In genomic region chr6:26457796-26458688, GRCh38 we compare ENCODE assay signal across 8 cellular contexts. TPM values are rescaled to one million over a fixed set of nuclear protein-coding genes. Genes with fewer than 3 reads are reported as not detected.
DNase-seq lines count a peak whose midpoint lies in the region; ATAC-seq and TF ChIP-seq lines count a peak whose summit lies in the region.

Gene BTN2A1, plus strand, starts transcription at chr6:26457955. Its CDS starts 682 bp downstream, at chr6:26458637.

- TF ChIP-seq POLR2A in vagina (IDR thresholded peaks at IDR 0.05), result no peak

- peak; percentile 96 for ATAC-seq in GM18498 (IDR thresholded peaks at IDR 0.05; ENCODE audit: unreplicated experiment)
- ATAC-seq in HG02885 (IDR thresholded peaks at IDR 0.05; ENCODE audit: poor library complexity, unreplicated experiment), result peak; percentile 98

- H3K4me1 ChIP-seq in ascending aorta (peaks cover 14 to 37% of the 10 kb centered on the region in 2 donors), right atrium auricular region (peaks cover 0 to 44% of the 10 kb centered on the region in 2 donors), vagina (peaks cover 47% of the 10 kb centered on the region)

- intact Hi-C loops in ascending aorta (cut with DNase I), result loop anchor here (1.0 to 2.0 kb wide), 5 partner anchors 16 to 93 kb away; partner anchors contain the start of genes BTN3A1, BTN3A2 and BTN3A3
- intact Hi-C loops in vagina (cut with DNase I), result loop anchor here (5.0 kb wide), 1 partner anchor 96 kb away; no protein-coding TSS in a partner anchor

- H3K36me3 Mint-ChIP-seq in T-helper 1 cell treated with Interleukin-12 subunit alpha and Interleukin-12 subunit beta and Interleukin-4 antibody, amounts not matched to agents 30 μg/mL and 1 μg/mL, for 36 hours (ENCODE audit: low read depth), result peaks cover 38% of the 10 kb centered on the region
- H3K36me3 Mint-ChIP-seq in progenitor cell of endocrine pancreas (ENCODE audit: insufficient read depth), result peaks cover 20% of the 10 kb centered on the region

- no peaks in the 10 kb centered on the region for H3K9me3 Mint-ChIP-seq in T-helper 1 cell treated with Interleukin-12 subunit alpha and Interleukin-12 subunit beta and Interleukin-4 antibody, amounts not matched to agents 30 μg/mL and 1 μg/mL, for 36 hours
- H3K9me3 Mint-ChIP-seq in progenitor cell of endocrine pancreas (ENCODE audit: low read depth), result no peaks in the 10 kb centered on the region

- H3K27me3 ChIP-seq in ascending aorta (no peaks in the 10 kb centered on the region), right atrium auricular region (no peaks in the 10 kb centered on the region), vagina (no peaks in the 10 kb centered on the region)

- H3K4me3 Mint-ChIP-seq in T-helper 1 cell treated with Interleukin-12 subunit alpha and Interleukin-12 subunit beta and Interleukin-4 antibody, amounts not matched to agents 30 μg/mL and 1 μg/mL, for 36 hours, result peak within 1 kb of the TSS; percentile 98
- peak within 1 kb of the TSS; percentile 99 for H3K4me3 Mint-ChIP-seq in progenitor cell of endocrine pancreas (ENCODE audit: low read depth)

- DNase-seq in NCI-H146 treated with DMSO at 0.1 percent for 48 hours (lab: John Stamatoyannopoulos, UW; ENCODE audit: unreplicated experiment) (peak; percentile 73), ascending aorta (ENCODE audit: low spot score in 2 of 2) (peak; percentile 53 to 92), right atrium auricular region (ENCODE audit: low spot score) (peak; percentile 92), progenitor cell of endocrine pancreas (ENCODE audit: low spot score, unreplicated experiment) (peak; percentile 48), vagina (ENCODE audit: extremely low spot score in 2 of 2) (peak in 1 of 2 donors; percentile 92)

- H3K9me3 ChIP-seq in ascending aorta, result no peaks in the 10 kb centered on the region
- H3K9me3 ChIP-seq in right atrium auricular region, result no peaks in the 10 kb centered on the region
- H3K9me3 ChIP-seq in vagina, result no peaks in the 10 kb centered on the region

- H3K27ac ChIP-seq in ascending aorta, result peak within 1 kb of the TSS; percentile 82 to 96
- peak within 1 kb of the TSS; percentile 94 for H3K27ac ChIP-seq in right atrium auricular region
- H3K27ac ChIP-seq in vagina, result peak within 1 kb of the TSS; percentile 96

- TF ChIP-seq CTCF in ascending aorta (IDR thresholded peaks at IDR 0.05) (no peak), right atrium auricular region (IDR thresholded peaks at IDR 0.05) (peak in 1 of 2 donors; percentile 19), progenitor cell of endocrine pancreas (IDR thresholded peaks at IDR 0.05; ENCODE audit: unreplicated experiment) (no peak), vagina (IDR thresholded peaks at IDR 0.05) (no peak)

- peaks cover 42% of the 10 kb centered on the region for H3K4me1 Mint-ChIP-seq in T-helper 1 cell treated with Interleukin-12 subunit alpha and Interleukin-12 subunit beta and Interleukin-4 antibody, amounts not matched to agents 30 μg/mL and 1 μg/mL, for 36 hours (ENCODE audit: low read depth)
- H3K4me1 Mint-ChIP-seq in progenitor cell of endocrine pancreas (ENCODE audit: low read depth), result peaks cover 30% of the 10 kb centered on the region

- H3K36me3 ChIP-seq in ascending aorta (peaks cover 12 to 14% of the 10 kb centered on the region in 2 donors), right atrium auricular region (peaks cover 27% of the 10 kb centered on the region), vagina (peaks cover 0 to 34% of the 10 kb centered on the region in 2 donors)

- H3K4me3 ChIP-seq in ascending aorta (peak within 1 kb of the TSS; percentile 56 to 91), right atrium auricular region (peak within 1 kb of the TSS; percentile 73 to 79), vagina (peak within 1 kb of the TSS; percentile 72 to 92)

- peak within 1 kb of the TSS; percentile 95 for H3K27ac Mint-ChIP-seq in T-helper 1 cell treated with Interleukin-12 subunit alpha and Interleukin-12 subunit beta and Interleukin-4 antibody, amounts not matched to agents 30 μg/mL and 1 μg/mL, for 36 hours
- H3K27ac Mint-ChIP-seq in progenitor cell of endocrine pancreas, result peak within 1 kb of the TSS; percentile 99

- H3K27me3 Mint-ChIP-seq in T-helper 1 cell treated with Interleukin-12 subunit alpha and Interleukin-12 subunit beta and Interleukin-4 antibody, amounts not matched to agents 30 μg/mL and 1 μg/mL, for 36 hours (ENCODE audit: low read depth), result no peaks in the 10 kb centered on the region
- no peaks in the 10 kb centered on the region for H3K27me3 Mint-ChIP-seq in progenitor cell of endocrine pancreas

RNA-seq across cellular contexts. Expression of gene BTN2A1, which starts in this region (rescaled TPM):
- total RNA-seq in ascending aorta (8.3 TPM), right atrium auricular region (10 to 100 TPM in 1 of 2 donors, 1 to 10 TPM in 1; 7.6 to 13.9 TPM), progenitor cell of endocrine pancreas (24.7 and 26.4 TPM in 2 replicates), vagina (18.4 TPM)
